ENCODE assay signal across 9 cellular contexts in genomic region chr11:67648140-67648795, GRCh38. TPM values are rescaled to one million over a fixed set of nuclear protein-coding genes. Genes with fewer than 3 reads are reported as not detected.
DNase-seq lines count a peak whose midpoint lies in the region; ATAC-seq and TF ChIP-seq lines count a peak whose summit lies in the region.
"Had no signal": no experiment of that assay in that cellular context is flagged by ENCODE, and none has a peak within 500 bp of the region (broad histone marks: within the 10 kb centered on the region; RNA-seq: fewer than 3 reads in every experiment).

No MANE protein-coding gene starts in this region.

- intact Hi-C loops in colonic mucosa (cut with DNase I) = no loop called here

- peak; percentile 57 for ATAC-seq in GM21737 (IDR thresholded peaks at IDR 0.05; ENCODE audit: unreplicated experiment)

- H2AFZ ChIP-seq in neuronal stem cell (ENCODE audit: low read length) = no peak overlapping the region
- no peak overlapping the region for H2AFZ ChIP-seq in mesenchymal stem cell (ENCODE audit: low read depth, low read length)

- H3K36me3 ChIP-seq in neuronal stem cell (replicated peaks in 1 of 2; ENCODE audit: control insufficient read depth in 2 of 2, insufficient read depth in 2 of 2, low read length in 2 of 2) (peaks cover 0 to 3% of the 10 kb centered on the region in 2 donors), mesenchymal stem cell (ENCODE audit: control insufficient read depth in 1 of 2, insufficient read depth in 2 of 2, low read depth in 1 of 2, low read length in 2 of 2) (no peaks in the 10 kb centered on the region), colonic mucosa (no peaks in the 10 kb centered on the region)

- H3K23ac ChIP-seq in neuronal stem cell (ENCODE audit: low read depth, low read length, poor library complexity) (no peak overlapping the region), mesenchymal stem cell (ENCODE audit: low read length in 2 of 2) (no peak overlapping the region)

- H4K91ac ChIP-seq in neuronal stem cell (ENCODE audit: low read depth, low read length, poor library complexity) (no peak overlapping the region), mesenchymal stem cell (ENCODE audit: low read length) (no peak overlapping the region)

- H3K9ac ChIP-seq in neuronal stem cell (ENCODE audit: low read depth, low read length, poor library complexity) (peak overlapping the region; percentile 15), mesenchymal stem cell (ENCODE audit: low read length) (no peak overlapping the region), colonic mucosa (ENCODE audit: low read depth in 2 of 2, low read length in 2 of 2) (no peak overlapping the region)

- H3K14ac ChIP-seq in neuronal stem cell (ENCODE audit: low read length) (no peak overlapping the region), mesenchymal stem cell (ENCODE audit: low read length in 2 of 2) (no peak overlapping the region)

- H3K18ac ChIP-seq in neuronal stem cell (ENCODE audit: low read length) = peak overlapping the region; percentile 85
- H3K18ac ChIP-seq in mesenchymal stem cell (ENCODE audit: low read depth in 1 of 2, low read length in 2 of 2) = no peak overlapping the region

- H4K8ac ChIP-seq in neuronal stem cell (ENCODE audit: low read depth, low read length) (no peak overlapping the region), mesenchymal stem cell (ENCODE audit: low read length) (no peak overlapping the region)

- H3K4me2 ChIP-seq in neuronal stem cell (ENCODE audit: insufficient read depth, low read length, poor library complexity, severe bottlenecking) = no peak overlapping the region
- H3K4me2 ChIP-seq in mesenchymal stem cell (ENCODE audit: low read length, poor library complexity, severe bottlenecking) = no peak overlapping the region

- TF ChIP-seq CTCF in colonic mucosa (IDR thresholded peaks at IDR 0.05) = no peak

- H2BK12ac ChIP-seq in neuronal stem cell (ENCODE audit: low read length) = peak overlapping the region; percentile 86
- no peak overlapping the region for H2BK12ac ChIP-seq in mesenchymal stem cell (ENCODE audit: low read length in 2 of 2)

- peaks cover 0 to 11% of the 10 kb centered on the region in 2 donors for H3K4me1 ChIP-seq in neuronal stem cell (ENCODE audit: control insufficient read depth in 2 of 2, insufficient read depth in 1 of 2, low read depth in 1 of 2, low read length in 2 of 2)
- peaks cover 3% of the 10 kb centered on the region for H3K4me1 ChIP-seq in mesenchymal stem cell (ENCODE audit: control insufficient read depth, insufficient read depth, low read depth, low read length)
- peaks cover 11% of the 10 kb centered on the region for H3K4me1 ChIP-seq in colonic mucosa

- DNase-seq in GDM1 (lab: John Stamatoyannopoulos, UW) (peak; percentile 70), NCI-H69 (lab: John Stamatoyannopoulos, UW) (peak; percentile 45), neuronal stem cell (ENCODE audit: low spot score) (no peak), mesenchymal stem cell (no peak), HCEC 1CT (no peak), colonic mucosa (no peak)
- DNase-seq in activated effector memory CD4-positive, alpha-beta T cell treated with Interleukin-2 at 50 U/mL for 16 hours = peak; percentile 29

- H2BK120ac ChIP-seq in neuronal stem cell (ENCODE audit: low read depth, low read length) (peak overlapping the region; percentile 92), mesenchymal stem cell (ENCODE audit: low read depth, low read length) (no peak overlapping the region)

- H3K9me3 ChIP-seq in neuronal stem cell (replicated peaks in 1 of 2; ENCODE audit: control insufficient read depth in 2 of 2, insufficient read depth in 1 of 2, low read depth in 1 of 2, low read length in 2 of 2) = peaks cover 0 to 5% of the 10 kb centered on the region in 2 donors
- H3K9me3 ChIP-seq in mesenchymal stem cell (ENCODE audit: control insufficient read depth, low read length) = no peaks in the 10 kb centered on the region
- H3K9me3 ChIP-seq in colonic mucosa = no peaks in the 10 kb centered on the region

- H2BK15ac ChIP-seq in neuronal stem cell (ENCODE audit: low read length) (peak overlapping the region; percentile 78), mesenchymal stem cell (ENCODE audit: low read depth, poor library complexity, severe bottlenecking) (no peak overlapping the region)

- peaks cover 0 to 5% (median 3%) of the 10 kb centered on the region in 3 experiments for H3K27me3 ChIP-seq in neuronal stem cell (ENCODE audit: control insufficient read depth in 3 of 3, insufficient read depth in 3 of 3, low read depth in 1 of 3, low read length in 3 of 3)
- H3K27me3 ChIP-seq in mesenchymal stem cell (ENCODE audit: control insufficient read depth in 1 of 2, insufficient read depth in 1 of 2, low read length in 2 of 2) = peaks cover 9 to 43% of the 10 kb centered on the region in 2 experiments
- H3K27me3 ChIP-seq in colonic mucosa = no peaks in the 10 kb centered on the region

- H3K27ac ChIP-seq in neuronal stem cell (replicated peaks; ENCODE audit: low read length) (no peak overlapping the region), mesenchymal stem cell (ENCODE audit: low read length, poor library complexity, severe bottlenecking) (no peak overlapping the region), colonic mucosa (no peak overlapping the region)

- H3K4me3 ChIP-seq in neuronal stem cell (ENCODE audit: low read length in 2 of 2) (no peak overlapping the region), mesenchymal stem cell (ENCODE audit: insufficient read depth in 1 of 2, low read depth in 1 of 2, low read length in 2 of 2) (no peak overlapping the region), colonic mucosa (no peak overlapping the region)

- H2AK5ac ChIP-seq in neuronal stem cell (ENCODE audit: low read depth, low read length) (peak overlapping the region; percentile 97), mesenchymal stem cell (ENCODE audit: low read length, severe bottlenecking) (no peak overlapping the region)

- H2BK5ac ChIP-seq in neuronal stem cell (ENCODE audit: low read length) (peak overlapping the region; percentile 53), mesenchymal stem cell (ENCODE audit: low read depth, low read length, poor library complexity, severe bottlenecking) (no peak overlapping the region)

- WGBS in neuronal stem cell (ENCODE audit: extremely low coverage in 2 of 2, insufficient read length in 2 of 2, insufficient replicate concordance in 1 of 2), 2 donors = no CpG with 5 or more reads among the region's 12 CpGs
- WGBS in mesenchymal stem cell = 68% methylated on average over 12 of the region's 12 CpGs

- H3K4ac ChIP-seq in neuronal stem cell (ENCODE audit: low read length) (no peak overlapping the region), mesenchymal stem cell (ENCODE audit: low read depth in 1 of 2, low read length in 2 of 2) (no peak overlapping the region)

- H3K79me1 ChIP-seq in neuronal stem cell (ENCODE audit: low read depth, low read length) = peaks cover 6% of the 10 kb centered on the region
- no peaks in the 10 kb centered on the region for H3K79me1 ChIP-seq in mesenchymal stem cell (replicated peaks; ENCODE audit: low read length, poor library complexity, severe bottlenecking)

RNA-seq across cellular contexts. Expression of gene ACY3, which starts 2.3 kb away (rescaled TPM):
- polyA plus RNA-seq in neuronal stem cell (2013, experiment 1 of 2) = not detected
- not detected for polyA plus RNA-seq in neuronal stem cell (2013, experiment 2 of 2)
- not detected for polyA plus RNA-seq in mesenchymal stem cell (2013, experiment 1 of 2)
- polyA plus RNA-seq in mesenchymal stem cell (2013, experiment 2 of 2) = not detected
- total RNA-seq in colonic mucosa = 10 to 100 TPM; 10.6 to 13.8 TPM
- total RNA-seq: SK-MEL-5 had no signal

RNA-seq across cellular contexts. Expression of gene TBX10, which starts 8.7 kb away (rescaled TPM):
- polyA plus RNA-seq in neuronal stem cell (2013, experiment 1 of 2) = 0.04 TPM
- polyA plus RNA-seq in neuronal stem cell (2013, experiment 2 of 2) = 0.03 TPM
- polyA plus RNA-seq in mesenchymal stem cell (2013, experiment 1 of 2) = not detected
- not detected for polyA plus RNA-seq in mesenchymal stem cell (2013, experiment 2 of 2)
- 10 to 100 TPM in 1 of 2 donors, 1 to 10 TPM in 1; 7.8 to 19.3 TPM for total RNA-seq in colonic mucosa
- total RNA-seq: SK-MEL-5 had no signal

RNA-seq across cellular contexts. Expression of gene NUDT8, which starts 18.5 kb away (rescaled TPM):
- 7.6 TPM for polyA plus RNA-seq in neuronal stem cell (2013, experiment 1 of 2)
- polyA plus RNA-seq in neuronal stem cell (2013, experiment 2 of 2) = 6.7 TPM
- polyA plus RNA-seq in mesenchymal stem cell (2013, experiment 1 of 2) = 6.9 TPM
- 6.6 TPM for polyA plus RNA-seq in mesenchymal stem cell (2013, experiment 2 of 2)
- 10 to 100 TPM; 35.1 to 52.5 TPM for total RNA-seq in colonic mucosa

RNA-seq across cellular contexts. Expression of gene ALDH3B2, which starts 26.2 kb away (rescaled TPM):
- not detected for polyA plus RNA-seq in neuronal stem cell (2013, experiment 1 of 2)
- polyA plus RNA-seq in neuronal stem cell (2013, experiment 2 of 2) = not detected
- polyA plus RNA-seq in mesenchymal stem cell (2013, experiment 1 of 2) = not detected
- polyA plus RNA-seq in mesenchymal stem cell (2013, experiment 2 of 2) = not detected
- total RNA-seq in colonic mucosa = under 1 TPM; 0.08 to 0.89 TPM

RNA-seq across cellular contexts. Expression of gene NDUFV1, which starts 41.5 kb away (rescaled TPM):
- 71.8 TPM for polyA plus RNA-seq in neuronal stem cell (2013, experiment 1 of 2)
- polyA plus RNA-seq in neuronal stem cell (2013, experiment 2 of 2) = 67.2 TPM
- 65.0 TPM for polyA plus RNA-seq in mesenchymal stem cell (2013, experiment 1 of 2)
- polyA plus RNA-seq in mesenchymal stem cell (2013, experiment 2 of 2) = 60.8 TPM
- total RNA-seq in colonic mucosa = 100 to 1,000 TPM; 329 to 361 TPM

Comparison
In these comparisons a context has a peak if more than half of its experiments do, and no peak if none do; other contexts are left out.
1. DNase-seq: peak in GDM1 (single experiment), NCI-H69 (single experiment) and activated effector memory CD4-positive, alpha-beta T cell treated with Interleukin-2 at 50 U/mL for 16 hours (single experiment); none in neuronal stem cell (single experiment), mesenchymal stem cell (single experiment), HCEC 1CT (single experiment) and colonic mucosa (single experiment).